In genomic region chr6:167726043-167726442, GRCh38 we compare ENCODE assay signal across 16 cellular contexts.
DNase-seq lines count a peak whose midpoint lies in the region; ATAC-seq and TF ChIP-seq lines count a peak whose summit lies in the region.
"Had no signal": no experiment of that assay in that cellular context is flagged by ENCODE, and none has a peak within 500 bp of the region (broad histone marks: within the 10 kb centered on the region; RNA-seq: fewer than 3 reads in every experiment).

No MANE protein-coding gene starts in this region.

- no peak overlapping the region for H3K4ac ChIP-seq in neuronal stem cell (ENCODE audit: low read length)

- H2AFZ ChIP-seq in neural cell (ENCODE audit: low read depth, low read length) (peak overlapping the region; percentile 34), neuronal stem cell (ENCODE audit: low read length) (no peak overlapping the region)

- no peak overlapping the region for H4K91ac ChIP-seq in neuronal stem cell (ENCODE audit: low read depth, low read length, poor library complexity)

- H3K27me3 Mint-ChIP-seq in endodermal cell (ENCODE audit: insufficient read depth), result peaks cover 8% of the 10 kb centered on the region

- H3K9me3 Mint-ChIP-seq in endodermal cell, result peaks cover 7% of the 10 kb centered on the region

- H3K4me1 ChIP-seq in endodermal cell (ENCODE audit: control insufficient read depth, insufficient read depth, low read length) (no peaks in the 10 kb centered on the region), spleen (peaks cover 0 to 7% (median 0%) of the 10 kb centered on the region in 6 donors), neuronal stem cell (ENCODE audit: control insufficient read depth in 2 of 2, insufficient read depth in 1 of 2, low read depth in 1 of 2, low read length in 2 of 2) (peaks cover 0 to 1% of the 10 kb centered on the region in 2 donors)
- H3K4me1 ChIP-seq: A549, Caco-2, HAP-1 had no signal

- no peak overlapping the region for H2BK5ac ChIP-seq in neuronal stem cell (ENCODE audit: low read length)

- no peak overlapping the region for H2BK15ac ChIP-seq in neuronal stem cell (ENCODE audit: low read length)

- H2BK12ac ChIP-seq in neuronal stem cell (ENCODE audit: low read length), result no peak overlapping the region

- peaks cover 3% of the 10 kb centered on the region for H3K4me1 Mint-ChIP-seq in endodermal cell
- H3K4me1 Mint-ChIP-seq: IgD-negative memory B cell had no signal

- H3K4me3 ChIP-seq in endodermal cell (ENCODE audit: low read length), result no peak overlapping the region
- H3K4me3 ChIP-seq in neural cell (ENCODE audit: low read length), result no peak overlapping the region
- H3K4me3 ChIP-seq in spleen, result no peak overlapping the region
- H3K4me3 ChIP-seq in lower leg skin (ENCODE audit: low read depth, poor library complexity, severe bottlenecking), result no peak overlapping the region
- no peak overlapping the region for H3K4me3 ChIP-seq in neuronal stem cell (ENCODE audit: low read length in 2 of 2)
- H3K4me3 ChIP-seq: A549, HAP-1 had no signal

- no peaks in the 10 kb centered on the region for H3K79me2 ChIP-seq in neural cell (replicated peaks; ENCODE audit: insufficient read depth, low read length)

- H4K8ac ChIP-seq in neuronal stem cell (ENCODE audit: low read depth, low read length), result no peak overlapping the region

- H3K9me3 ChIP-seq in endodermal cell (ENCODE audit: control insufficient read depth, low read length) (no peaks in the 10 kb centered on the region), neural cell (ENCODE audit: low read length) (no peaks in the 10 kb centered on the region), spleen (peaks cover 0 to 15% (median 9%) of the 10 kb centered on the region in 8 donors), neuronal stem cell (replicated peaks in 1 of 2; ENCODE audit: control insufficient read depth in 2 of 2, insufficient read depth in 1 of 2, low read depth in 1 of 2, low read length in 2 of 2) (peaks cover 0 to 8% of the 10 kb centered on the region in 2 donors)
- H3K9me3 ChIP-seq: A549, HAP-1 had no signal

- no peak overlapping the region for H3K4me3 Mint-ChIP-seq in endodermal cell
- H3K4me3 Mint-ChIP-seq: CD4-positive, alpha-beta T cell; IgD-negative memory B cell had no signal

- H3K36me3 ChIP-seq in endodermal cell (ENCODE audit: control insufficient read depth, insufficient read depth, low read length) (no peaks in the 10 kb centered on the region), neural cell (ENCODE audit: insufficient read depth, low read length) (no peaks in the 10 kb centered on the region), spleen (no peaks in the 10 kb centered on the region), neuronal stem cell (replicated peaks in 1 of 2; ENCODE audit: control insufficient read depth in 2 of 2, insufficient read depth in 2 of 2, low read length in 2 of 2) (no peaks in the 10 kb centered on the region)
- H3K36me3 ChIP-seq: HAP-1 had no signal

- H2BK120ac ChIP-seq in neuronal stem cell (ENCODE audit: low read depth, low read length), result no peak overlapping the region

- H3F3A ChIP-seq in neural cell (ENCODE audit: insufficient read depth, low read length, poor library complexity, severe bottlenecking), result peaks cover 4% of the 10 kb centered on the region

- TF ChIP-seq POLR2A in spleen (IDR thresholded peaks at IDR 0.05) (no peak), lower leg skin (IDR thresholded peaks at IDR 0.05) (no peak)

- H3K4me2 ChIP-seq in neural cell (ENCODE audit: low read length) (no peak overlapping the region), neuronal stem cell (ENCODE audit: insufficient read depth, low read length, poor library complexity, severe bottlenecking) (no peak overlapping the region)
- H3K4me2 ChIP-seq: A549 had no signal

- H3K27ac ChIP-seq in endodermal cell (ENCODE audit: low read depth, low read length) (no peak overlapping the region), neural cell (ENCODE audit: low read length) (peak overlapping the region; percentile 77), spleen (no peak overlapping the region), neuronal stem cell (replicated peaks; ENCODE audit: low read length) (no peak overlapping the region)
- H3K27ac ChIP-seq: 22Rv1, A549, C4-2B had no signal

- DNase-seq in activated CD8-positive, alpha-beta memory T cell treated with anti-CD3 and anti-CD28 coated beads for 24 hours, result peak; percentile 4
- no peak for DNase-seq in activated CD8-positive, alpha-beta memory T cell treated with anti-CD3 and anti-CD28 coated beads, Interleukin-2, amount 50 U/mL, for 48 hours
- peak; percentile 27 for DNase-seq in endodermal cell
- DNase-seq in spleen, result peak; percentile 11
- no peak for DNase-seq in lower leg skin (ENCODE audit: low spot score in 2 of 2)
- DNase-seq in neuronal stem cell (ENCODE audit: low spot score), result no peak
- DNase-seq: AML-193; Caco-2; CD4-positive, alpha-beta T cell had no signal

- H3K9me2 ChIP-seq in neural cell (ENCODE audit: insufficient read depth, low read length), result no peaks in the 10 kb centered on the region

- no peak overlapping the region for H3K23ac ChIP-seq in neuronal stem cell (ENCODE audit: low read depth, low read length, poor library complexity)

- TF ChIP-seq RAD21 in neural cell (conservative IDR thresholded peaks at IDR 0.05), result no peak

- no peaks in the 10 kb centered on the region for H3K36me3 Mint-ChIP-seq in endodermal cell (ENCODE audit: low read depth)

- no peaks in the 10 kb centered on the region for H4K20me1 ChIP-seq in neural cell (ENCODE audit: insufficient read depth)

- no peaks in the 10 kb centered on the region for H3K27me3 ChIP-seq in endodermal cell (ENCODE audit: control insufficient read depth, insufficient read depth, low read length, poor library complexity, severe bottlenecking)
- no peaks in the 10 kb centered on the region for H3K27me3 ChIP-seq in neural cell (ENCODE audit: insufficient read depth, low read depth, low read length)
- H3K27me3 ChIP-seq in spleen (replicated peaks in 1 of 7), result peaks cover 0 to 10% (median 0%) of the 10 kb centered on the region in 7 donors
- H3K27me3 ChIP-seq in neuronal stem cell (ENCODE audit: control insufficient read depth in 3 of 3, insufficient read depth in 3 of 3, low read depth in 1 of 3, low read length in 3 of 3), result peaks cover 0 to 5% (median 0%) of the 10 kb centered on the region in 3 experiments

- intact Hi-C loops in spleen (cut with DNase I; ENCODE audit: low total_unique reads), result no loop called here
- intact Hi-C loops in lower leg skin (cut with DNase I; ENCODE audit: low total_unique reads), result no loop called here

- no peaks in the 10 kb centered on the region for H3K79me1 ChIP-seq in neuronal stem cell (ENCODE audit: low read depth, low read length)

- ATAC-seq in HG03521 (IDR thresholded peaks at IDR 0.05; ENCODE audit: unreplicated experiment), result no peak
- ATAC-seq: A549 had no signal

- H3K9ac ChIP-seq in endodermal cell (ENCODE audit: extremely low read depth, low read length, poor library complexity, severe bottlenecking) (no peak overlapping the region), neural cell (ENCODE audit: low read length) (peak overlapping the region; percentile 35), neuronal stem cell (ENCODE audit: low read depth, low read length, poor library complexity) (no peak overlapping the region)

- no peak overlapping the region for H3K27ac Mint-ChIP-seq in endodermal cell
- H3K27ac Mint-ChIP-seq: CD4-positive, alpha-beta T cell; IgD-negative memory B cell had no signal

- 92 to 98% methylated on average over 6 to 7 of the region's 7 CpGs for WGBS in endodermal cell (ENCODE audit: insufficient coverage in 1 of 2, insufficient read length in 1 of 2), 2 experiments
- WGBS in spleen, 5 donors, result 90 to 95% (median 95%) methylated on average over 7 of the region's 7 CpGs
- 93 to 96% methylated on average over 7 of the region's 7 CpGs for WGBS in lower leg skin, 2 donors
- no CpG with 5 or more reads among the region's 7 CpGs for WGBS in neuronal stem cell (ENCODE audit: extremely low coverage in 2 of 2, insufficient read length in 2 of 2, insufficient replicate concordance in 1 of 2), 2 donors

- no peak overlapping the region for H2AK5ac ChIP-seq in neuronal stem cell (ENCODE audit: low read depth, low read length)

- no peak for TF ChIP-seq EP300 in neural cell (conservative IDR thresholded peaks at IDR 0.05; ENCODE audit: poor library complexity, severe bottlenecking)

- TF ChIP-seq CTCF in endodermal cell (conservative IDR thresholded peaks at IDR 0.05) (no peak), neural cell (IDR thresholded peaks at IDR 0.05; ENCODE audit: poor library complexity, severe bottlenecking) (no peak), spleen (IDR thresholded peaks at IDR 0.05 in 8 of 11, conservative IDR thresholded peaks at IDR 0.05 in 3 of 11) (no peak), lower leg skin (IDR thresholded peaks at IDR 0.05) (no peak)

- H3K14ac ChIP-seq in neuronal stem cell (ENCODE audit: low read length), result no peak overlapping the region

- H3K18ac ChIP-seq in neuronal stem cell (ENCODE audit: low read length), result no peak overlapping the region

TF ChIP-seq in neural cell, 6 proteins besides CTCF, POLR2A, EP300 and RAD21:
- peak; percentile 5 for TF ChIP-seq REST (IDR thresholded peaks at IDR 0.05; ENCODE audit: borderline replicate concordance)
- TF ChIP-seq MXI1 (conservative IDR thresholded peaks at IDR 0.05; ENCODE audit: poor library complexity, severe bottlenecking), result no peak
- TF ChIP-seq POLR2AphosphoS5 (IDR thresholded peaks at IDR 0.05), result peak; percentile 42

Comparison
In these comparisons a context has a peak if more than half of its experiments do, and no peak if none do; other contexts are left out.
1. DNase-seq: peak in activated CD8-positive, alpha-beta memory T cell treated with anti-CD3 and anti-CD28 coated beads for 24 hours (single experiment), endodermal cell (single experiment) and spleen (single experiment); none in activated CD8-positive, alpha-beta memory T cell treated with anti-CD3 and anti-CD28 coated beads, Interleukin-2, amount 50 U/mL, for 48 hours (single experiment), lower leg skin (0 of 2) and neuronal stem cell (single experiment).